Comparison of ENCODE assay signal across 1 cellular context in the genomic region with DNA sequence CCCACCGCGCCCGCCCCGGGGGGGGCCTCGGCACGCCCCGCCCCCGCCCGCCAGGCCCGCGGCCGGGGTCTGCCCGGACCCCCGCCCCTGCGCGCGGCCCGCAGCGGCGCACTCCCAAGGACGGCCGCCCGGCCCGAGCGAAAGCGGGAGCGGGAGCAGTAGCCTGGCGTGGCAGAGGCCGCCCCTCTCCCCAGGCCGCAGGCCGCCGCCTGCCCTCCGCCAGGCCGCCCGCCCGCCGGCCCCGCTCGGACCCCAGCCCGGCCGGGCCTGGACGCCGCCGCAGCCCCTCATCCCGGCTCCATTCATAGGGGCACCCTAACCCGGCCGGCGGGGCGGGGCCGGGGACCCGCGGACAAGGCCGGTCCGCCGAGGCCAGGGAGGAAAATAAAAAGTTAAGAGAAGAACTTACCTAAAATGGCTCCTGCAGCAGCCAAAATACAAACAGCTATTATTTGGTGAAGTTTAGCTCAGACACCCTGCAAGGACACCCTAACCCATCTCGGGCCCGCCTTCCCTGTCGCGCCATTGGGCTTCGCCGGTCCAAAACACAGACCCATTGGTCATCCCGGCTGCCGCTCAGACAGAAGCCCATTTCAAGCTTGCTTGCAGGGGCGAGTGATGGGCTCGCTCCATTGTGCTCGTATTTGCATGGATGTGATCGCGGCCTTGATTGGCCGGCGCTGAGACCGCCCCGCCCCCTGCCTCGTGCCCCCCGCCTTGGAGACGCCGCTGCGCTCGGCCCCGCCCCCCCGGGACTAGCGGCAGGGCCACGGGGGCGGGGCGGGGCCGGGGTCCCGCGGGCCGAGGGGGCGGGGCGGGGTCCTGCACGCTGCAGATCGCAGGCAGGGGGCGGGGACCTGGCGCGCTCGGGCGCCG.
TF ChIP-seq lines count a peak whose summit lies in the region.

A gene with protein sequence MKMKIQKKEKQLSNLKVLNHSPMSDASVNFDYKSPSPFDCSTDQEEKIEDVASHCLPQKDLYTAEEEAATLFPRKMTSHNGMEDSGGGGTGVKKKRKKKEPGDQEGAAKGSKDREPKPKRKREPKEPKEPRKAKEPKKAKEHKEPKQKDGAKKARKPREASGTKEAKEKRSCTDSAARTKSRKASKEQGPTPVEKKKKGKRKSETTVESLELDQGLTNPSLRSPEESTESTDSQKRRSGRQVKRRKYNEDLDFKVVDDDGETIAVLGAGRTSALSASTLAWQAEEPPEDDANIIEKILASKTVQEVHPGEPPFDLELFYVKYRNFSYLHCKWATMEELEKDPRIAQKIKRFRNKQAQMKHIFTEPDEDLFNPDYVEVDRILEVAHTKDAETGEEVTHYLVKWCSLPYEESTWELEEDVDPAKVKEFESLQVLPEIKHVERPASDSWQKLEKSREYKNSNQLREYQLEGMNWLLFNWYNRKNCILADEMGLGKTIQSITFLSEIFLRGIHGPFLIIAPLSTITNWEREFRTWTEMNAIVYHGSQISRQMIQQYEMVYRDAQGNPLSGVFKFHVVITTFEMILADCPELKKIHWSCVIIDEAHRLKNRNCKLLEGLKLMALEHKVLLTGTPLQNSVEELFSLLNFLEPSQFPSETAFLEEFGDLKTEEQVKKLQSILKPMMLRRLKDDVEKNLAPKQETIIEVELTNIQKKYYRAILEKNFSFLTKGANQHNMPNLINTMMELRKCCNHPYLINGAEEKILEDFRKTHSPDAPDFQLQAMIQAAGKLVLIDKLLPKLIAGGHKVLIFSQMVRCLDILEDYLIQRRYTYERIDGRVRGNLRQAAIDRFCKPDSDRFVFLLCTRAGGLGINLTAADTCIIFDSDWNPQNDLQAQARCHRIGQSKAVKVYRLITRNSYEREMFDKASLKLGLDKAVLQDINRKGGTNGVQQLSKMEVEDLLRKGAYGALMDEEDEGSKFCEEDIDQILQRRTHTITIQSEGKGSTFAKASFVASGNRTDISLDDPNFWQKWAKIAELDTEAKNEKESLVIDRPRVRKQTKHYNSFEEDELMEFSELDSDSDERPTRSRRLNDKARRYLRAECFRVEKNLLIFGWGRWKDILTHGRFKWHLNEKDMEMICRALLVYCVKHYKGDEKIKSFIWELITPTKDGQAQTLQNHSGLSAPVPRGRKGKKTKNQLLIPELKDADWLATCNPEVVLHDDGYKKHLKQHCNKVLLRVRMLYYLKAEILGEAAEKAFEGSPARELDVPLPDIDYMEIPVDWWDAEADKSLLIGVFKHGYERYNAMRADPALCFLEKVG (N-terminal part only) (minus strand): TSS at position 447 of the 876 bp plus-strand sequence. CDS start 67,040 bp downstream, outside the sequence.

TF ChIP-seq in GM12878, 131 proteins besides CTCF, POLR2A, EP300 and RAD21 (continued from another document):
- TF ChIP-seq, protein P1, sequence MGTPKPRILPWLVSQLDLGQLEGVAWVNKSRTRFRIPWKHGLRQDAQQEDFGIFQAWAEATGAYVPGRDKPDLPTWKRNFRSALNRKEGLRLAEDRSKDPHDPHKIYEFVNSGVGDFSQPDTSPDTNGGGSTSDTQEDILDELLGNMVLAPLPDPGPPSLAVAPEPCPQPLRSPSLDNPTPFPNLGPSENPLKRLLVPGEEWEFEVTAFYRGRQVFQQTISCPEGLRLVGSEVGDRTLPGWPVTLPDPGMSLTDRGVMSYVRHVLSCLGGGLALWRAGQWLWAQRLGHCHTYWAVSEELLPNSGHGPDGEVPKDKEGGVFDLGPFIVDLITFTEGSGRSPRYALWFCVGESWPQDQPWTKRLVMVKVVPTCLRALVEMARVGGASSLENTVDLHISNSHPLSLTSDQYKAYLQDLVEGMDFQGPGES (IDR thresholded peaks at IDR 0.05) = peak; percentile 95
- TF ChIP-seq ATF7 (IDR thresholded peaks at IDR 0.05; ENCODE audit: low read depth) = peak; percentile 47
- no peak for TF ChIP-seq SRF (IDR thresholded peaks at IDR 0.05; ENCODE audit: low read depth in 2 of 2, low read length in 2 of 2)
- TF ChIP-seq CREM (IDR thresholded peaks at IDR 0.05; ENCODE audit: low read depth) = peak; percentile 47
- peak; percentile 40; the same call in 1 of the 2 replicates for TF ChIP-seq NR2F1 (conservative IDR thresholded peaks at IDR 0.05)
- TF ChIP-seq TBL1XR1 (IDR thresholded peaks at IDR 0.05; ENCODE audit: low read depth, low read length) = no peak
